Comparison of ENCODE assay signal across 14 cellular contexts in the genomic region with DNA sequence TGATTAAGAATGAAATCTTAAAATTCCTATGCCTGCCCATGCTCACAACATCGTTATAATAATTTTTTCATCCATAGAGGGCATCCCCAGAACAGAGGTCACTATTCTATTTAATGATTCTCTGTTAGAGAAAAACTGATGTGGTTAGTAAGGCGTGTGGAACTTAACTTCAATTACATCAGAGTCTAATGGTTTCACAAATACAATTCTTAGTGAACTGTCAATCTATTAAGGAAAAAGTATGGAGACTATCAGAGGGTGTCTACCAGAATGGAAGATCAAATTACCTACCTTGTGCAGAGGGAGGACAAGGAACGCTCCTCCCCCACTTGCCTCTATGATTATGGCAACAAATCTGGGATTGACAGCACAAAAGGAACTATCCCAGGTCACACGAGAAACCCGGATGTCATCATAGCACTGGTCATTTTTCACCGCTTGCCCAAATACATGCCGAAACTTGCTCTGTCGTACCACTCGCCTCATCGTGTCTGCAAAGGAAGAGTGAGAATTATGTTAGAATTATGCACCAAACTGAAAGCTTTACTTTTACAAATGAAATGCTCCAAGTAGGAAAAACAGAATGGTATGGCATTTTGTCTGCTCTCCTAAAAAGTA. TPM values are rescaled to one million over a fixed set of nuclear protein-coding genes. Genes with fewer than 3 reads are reported as not detected.
DNase-seq lines count a peak whose midpoint lies in the region; ATAC-seq, FAIRE-seq and TF ChIP-seq lines count a peak whose summit lies in the region.
"Had no signal": no experiment of that assay in that cellular context is flagged by ENCODE, and none has a peak within 500 bp of the region (broad histone marks: within the 10 kb centered on the region; RNA-seq: fewer than 3 reads in every experiment).

No MANE protein-coding gene starts in this region.

- TF ChIP-seq POLR2A in K562 (conservative IDR thresholded peaks at IDR 0.05), result no peak

- peak in 1 of 4 experiments; percentile 66 for DNase-seq in K562 (ENCODE audit: extremely low read depth in 1 of 4, low spot score in 3 of 4)
- DNase-seq in left kidney (ENCODE audit: low read depth, low spot score), result peak; percentile 63
- no peak for DNase-seq in Caco-2
- no peak for DNase-seq in activated T-cell treated with anti-CD3 and anti-CD28 coated beads, Interleukin-2, amount 50 U/mL, for 24 hours
- DNase-seq in GM20000 (ENCODE audit: low spot score), result no peak
- DNase-seq in activated naive CD4-positive, alpha-beta T cell treated with anti-CD3 and anti-CD28 coated beads, Interleukin-2, amount 50 U/mL, for 72 hours (ENCODE audit: low spot score in 2 of 2), result no peak
- DNase-seq: activated CD4-positive, alpha-beta T cell treated with anti-CD3 and anti-CD28 coated beads, Interleukin-2, amount 10 ng/mL, durations not matched to agents 7 days and 5 days; activated gamma-delta T cell treated with Interleukin-2 at 50 U/mL for 16 hours; CD8-positive, alpha-beta T cell; NCI-H774; substantia nigra had no signal

- H3K27ac ChIP-seq in HUES64 (ENCODE audit: low read depth, low read length) (peak overlapping the region; percentile 1; the same call in 1 of the 2 replicates), K562 (ENCODE audit: extremely low read depth, low read depth, low read length) (peak overlapping the region; percentile 63), skeletal muscle tissue (ENCODE audit: low read depth, low read length) (peak overlapping the region; percentile 73)

- H3K9me3 Mint-ChIP-seq in Caco-2 (ENCODE audit: unreplicated experiment), result no peaks in the 10 kb centered on the region
- H3K9me3 Mint-ChIP-seq in activated T-cell treated with anti-CD3 and anti-CD28 coated beads, Interleukin-2, amount 50 U/mL, for 24 hours, result no peaks in the 10 kb centered on the region
- no peaks in the 10 kb centered on the region for H3K9me3 Mint-ChIP-seq in activated naive CD4-positive, alpha-beta T cell treated with anti-CD3 and anti-CD28 coated beads, Interleukin-2, amount 50 U/mL, for 72 hours
- H3K9me3 Mint-ChIP-seq: activated CD4-positive, alpha-beta T cell treated with anti-CD3 and anti-CD28 coated beads, Interleukin-2, amount 10 ng/mL, durations not matched to agents 7 days and 5 days; CD8-positive, alpha-beta T cell; dendritic cell treated with granulocyte-macrophage colony-stimulating factor and Interleukin-4, amounts not matched to agents 40 ng/mL and 50 ng/mL, for 4 days had no signal

- no peak overlapping the region for H2AFZ ChIP-seq in K562 (ENCODE audit: low read depth, low read length)

- no TSS peak for BruUV-seq in K562 (replicated peaks; lab: Mats Ljungman, UMichigan)
- no TSS peak for BruUV-seq in Caco-2 (replicated peaks; lab: Mats Ljungman, UMichigan)

- peaks cover 34% of the 10 kb centered on the region for H4K20me1 ChIP-seq in K562 (replicated peaks; ENCODE audit: control insufficient read depth, insufficient read depth, low read length)

- H3K4me2 ChIP-seq in K562 (ENCODE audit: insufficient read depth, low read length), result peak overlapping the region; percentile 66

- H3K27me3 ChIP-seq in HUES64 (ENCODE audit: insufficient read depth, low read length), result no peaks in the 10 kb centered on the region
- H3K27me3 ChIP-seq in K562 (ENCODE audit: control insufficient read depth in 2 of 2, insufficient read depth in 2 of 2, low read length in 2 of 2), result no peaks in the 10 kb centered on the region
- H3K27me3 ChIP-seq in skeletal muscle tissue (ENCODE audit: control insufficient read depth in 3 of 3, insufficient read depth in 3 of 3, low read length in 3 of 3), result no peaks in the 10 kb centered on the region
- no peaks in the 10 kb centered on the region for H3K27me3 ChIP-seq in Caco-2 (replicated peaks; ENCODE audit: control insufficient read depth, insufficient read depth, low read length)

- H3K9ac ChIP-seq in HUES64 (ENCODE audit: low read depth, low read length) (no peak overlapping the region), K562 (ENCODE audit: insufficient read depth in 1 of 2, low read depth in 2 of 2, low read length in 2 of 2) (no peak overlapping the region), skeletal muscle tissue (ENCODE audit: low read depth in 1 of 3, low read length in 3 of 3) (peak overlapping the region in 1 of 3 donors; percentile 4)

- H3K27ac Mint-ChIP-seq in Caco-2 (ENCODE audit: unreplicated experiment), result no peak overlapping the region
- H3K27ac Mint-ChIP-seq in activated T-cell treated with anti-CD3 and anti-CD28 coated beads, Interleukin-2, amount 50 U/mL, for 24 hours, result no peak overlapping the region
- no peak overlapping the region for H3K27ac Mint-ChIP-seq in activated naive CD4-positive, alpha-beta T cell treated with anti-CD3 and anti-CD28 coated beads, Interleukin-2, amount 50 U/mL, for 72 hours
- H3K27ac Mint-ChIP-seq: activated CD4-positive, alpha-beta T cell treated with anti-CD3 and anti-CD28 coated beads, Interleukin-2, amount 10 ng/mL, durations not matched to agents 7 days and 5 days; CD8-positive, alpha-beta T cell had no signal

- peaks cover 88% of the 10 kb centered on the region for H3K79me2 ChIP-seq in K562 (ENCODE audit: control insufficient read depth, insufficient read depth, low read length)

- CTCF ChIA-PET in K562 (lab: Yijun Ruan, JAX; ENCODE audit: low intra/inter-chr PET ratio), result no interaction called here
- CTCF ChIA-PET in Caco-2 (lab: Charles Lee), result no interaction called here

- in situ Hi-C loops in K562 (cut with MboI), result no loop called here

- H3K4me3 ChIP-seq in HUES64 (ENCODE audit: low read length) (no peak overlapping the region), K562 (no peak overlapping the region), skeletal muscle tissue (ENCODE audit: low read length in 3 of 3) (no peak overlapping the region), Caco-2 (ENCODE audit: low read depth, low read length) (no peak overlapping the region)

- peaks cover 41% of the 10 kb centered on the region for H3K4me1 Mint-ChIP-seq in Caco-2 (ENCODE audit: low read depth, unreplicated experiment)
- peaks cover 41% of the 10 kb centered on the region for H3K4me1 Mint-ChIP-seq in activated T-cell treated with anti-CD3 and anti-CD28 coated beads, Interleukin-2, amount 50 U/mL, for 24 hours (ENCODE audit: low read depth)

- no peaks in the 10 kb centered on the region for H3K9me3 ChIP-seq in HUES64 (ENCODE audit: insufficient read depth, low read depth, low read length)
- no peaks in the 10 kb centered on the region for H3K9me3 ChIP-seq in K562 (replicated peaks; ENCODE audit: control insufficient read depth, insufficient read depth, low read depth, low read length)
- H3K9me3 ChIP-seq in skeletal muscle tissue (ENCODE audit: control insufficient read depth in 3 of 3, low read length in 3 of 3), result no peaks in the 10 kb centered on the region
- no peaks in the 10 kb centered on the region for H3K9me3 ChIP-seq in Caco-2

- intact Hi-C loops in K562 (cut with micrococcal nuclease), result loop anchor here (2.0 kb wide), 1 partner anchor 28 kb away; no protein-coding TSS in a partner anchor
- intact Hi-C loops in Caco-2 (cut with micrococcal nuclease; ENCODE audit: unreplicated experiment), result loop anchor here (1.0 kb wide), 1 partner anchor 10 kb away; no protein-coding TSS in a partner anchor

- 88% methylated on average over 8 of the region's 10 CpGs for WGBS in HUES64
- WGBS in K562 (ENCODE audit: insufficient coverage, low coverage, missing lambda C conversion rate), result 33% methylated on average over 10 of the region's 10 CpGs

- H3K4me1 ChIP-seq in HUES64 (ENCODE audit: insufficient read depth, low read length), result peaks cover 38% of the 10 kb centered on the region
- H3K4me1 ChIP-seq in K562 (replicated peaks in 1 of 2; ENCODE audit: control insufficient read depth in 2 of 2, insufficient read depth in 2 of 2, low read length in 2 of 2), result peaks cover 16 to 69% of the 10 kb centered on the region in 2 experiments
- peaks cover 47 to 55% (median 52%) of the 10 kb centered on the region in 3 donors for H3K4me1 ChIP-seq in skeletal muscle tissue (ENCODE audit: control insufficient read depth in 3 of 3, insufficient read depth in 3 of 3, low read length in 3 of 3)
- H3K4me1 ChIP-seq in Caco-2, result peaks cover 26% of the 10 kb centered on the region

- POLR2A ChIA-PET in K562 (lab: Yijun Ruan, JAX), result interaction anchor here (0.6 to 4.2 kb wide), 7 partner anchors 9 to 499 kb away, joined by 3 to 52 read pairs (median 7); no protein-coding TSS in a partner anchor
- POLR2A ChIA-PET in Caco-2 (lab: Charles Lee), result interaction anchor here (0.6 to 1.5 kb wide), 3 partner anchors 8 to 30 kb away, joined by 3 to 11 read pairs (median 4); no protein-coding TSS in a partner anchor

- peak; percentile 65 for FAIRE-seq in K562 (lab: Jason Lieb, UNC)

- no peaks in the 10 kb centered on the region for H3K27me3 Mint-ChIP-seq in Caco-2 (ENCODE audit: insufficient read depth, unreplicated experiment)
- H3K27me3 Mint-ChIP-seq in activated T-cell treated with anti-CD3 and anti-CD28 coated beads, Interleukin-2, amount 50 U/mL, for 24 hours, result no peaks in the 10 kb centered on the region
- H3K27me3 Mint-ChIP-seq: activated CD4-positive, alpha-beta T cell treated with anti-CD3 and anti-CD28 coated beads, Interleukin-2, amount 10 ng/mL, durations not matched to agents 7 days and 5 days; dendritic cell treated with granulocyte-macrophage colony-stimulating factor and Interleukin-4, amounts not matched to agents 40 ng/mL and 50 ng/mL, for 4 days had no signal

- TF ChIP-seq RAD21 in K562 (CRISPR knock-in tag; conservative IDR thresholded peaks at IDR 0.05 in 1 of 2, IDR thresholded peaks at IDR 0.05 in 1 of 2), result no peak

- H3K36me3 ChIP-seq in HUES64 (ENCODE audit: insufficient read depth, low read length) (peaks cover 39% of the 10 kb centered on the region), K562 (ENCODE audit: control insufficient read depth, insufficient read depth, low read length) (peaks cover 73% of the 10 kb centered on the region), skeletal muscle tissue (ENCODE audit: control insufficient read depth in 3 of 3, insufficient read depth in 3 of 3, low read length in 3 of 3) (peaks cover 0 to 18% (median 0%) of the 10 kb centered on the region in 3 donors), Caco-2 (ENCODE audit: control insufficient read depth, insufficient read depth, low read length) (peaks cover 1% of the 10 kb centered on the region; the same call in 1 of the 2 replicates)

- peak; percentile 19 for ATAC-seq in K562
- ATAC-seq in activated naive CD4-positive, alpha-beta T cell treated with anti-CD3 and anti-CD28 coated beads, Interleukin-2, amount 50 U/mL, for 72 hours, result no peak
- ATAC-seq: CD8-positive, alpha-beta T cell had no signal

- TF ChIP-seq EP300 in K562 (IDR thresholded peaks at IDR 0.05; ENCODE audit: low read length), result no peak

- peaks cover 10% of the 10 kb centered on the region for H3K9me1 ChIP-seq in K562 (ENCODE audit: control insufficient read depth, insufficient read depth, low read length)

- no peak overlapping the region for H3K4me3 Mint-ChIP-seq in Caco-2 (ENCODE audit: unreplicated experiment)
- H3K4me3 Mint-ChIP-seq in activated T-cell treated with anti-CD3 and anti-CD28 coated beads, Interleukin-2, amount 50 U/mL, for 24 hours, result no peak overlapping the region
- H3K4me3 Mint-ChIP-seq: activated CD4-positive, alpha-beta T cell treated with anti-CD3 and anti-CD28 coated beads, Interleukin-2, amount 10 ng/mL, durations not matched to agents 7 days and 5 days; CD8-positive, alpha-beta T cell; dendritic cell treated with granulocyte-macrophage colony-stimulating factor and Interleukin-4, amounts not matched to agents 40 ng/mL and 50 ng/mL, for 4 days had no signal

- H3K36me3 Mint-ChIP-seq in Caco-2 (ENCODE audit: insufficient read depth, unreplicated experiment), result peaks cover 63% of the 10 kb centered on the region
- peaks cover 44% of the 10 kb centered on the region for H3K36me3 Mint-ChIP-seq in activated T-cell treated with anti-CD3 and anti-CD28 coated beads, Interleukin-2, amount 50 U/mL, for 24 hours (ENCODE audit: low read depth)
- H3K36me3 Mint-ChIP-seq in activated naive CD4-positive, alpha-beta T cell treated with anti-CD3 and anti-CD28 coated beads, Interleukin-2, amount 50 U/mL, for 72 hours, result peaks cover 12 to 32% of the 10 kb centered on the region in 2 donors

- TF ChIP-seq CTCF in K562 (IDR thresholded peaks at IDR 0.05 in 2 of 3, conservative IDR thresholded peaks at IDR 0.05 in 1 of 3; ENCODE audit: insufficient read depth in 2 of 3, low read depth in 1 of 3, low read length in 3 of 3) (no peak), Caco-2 (IDR thresholded peaks at IDR 0.05; ENCODE audit: insufficient read depth in 1 of 2, low read depth in 1 of 2, low read length in 1 of 2, severe bottlenecking in 1 of 2, unreplicated experiment in 1 of 2) (no peak), GM20000 (IDR thresholded peaks at IDR 0.05; ENCODE audit: extremely low read depth, missing control alignments) (no peak)

RNA-seq across cellular contexts. Expression of gene CORO1C, which starts 30.4 kb away (rescaled TPM):
- 74.6 TPM for polyA plus RNA-seq in HUES64 (2013, experiment 1 of 2)
- polyA plus RNA-seq in HUES64 (2013, experiment 2 of 2), result 80.3 TPM
- total RNA-seq in K562 (2011; cell fraction: chromatin; rRNA removed; ENCODE audit: low replicate concordance), result 275 and 365 TPM in 2 replicates
- total RNA-seq in K562 (2011; cell fraction: nucleolus; rRNA removed), result 109 and 134 TPM in 2 replicates
- 215 and 268 TPM in 2 replicates for total RNA-seq in K562 (2011; cell fraction: nucleoplasm; rRNA removed)
- total RNA-seq in K562 (2014; rRNA removed) (118 and 123 TPM in 2 replicates), K562 (2014; rRNA removed; fragmentation: Illumina TruSeq; extraction: Trizol) (154 and 166 TPM in 2 replicates), K562 (2015; rRNA removed; fragmentation: Illumina TruSeq; extraction: Trizol) (141 and 147 TPM in 2 replicates), K562 (2021) (206 TPM in 2 replicates), skeletal muscle tissue (154 TPM), Caco-2 (2022) (176 and 195 TPM in 2 replicates)
- polyA plus RNA-seq in K562 (2011; rRNA removed) (265 and 280 TPM in 2 replicates), K562 (2014; fragmentation: Illumina TruSeq; extraction: Trizol) (142 and 159 TPM in 2 replicates), K562 (2014; fragmentation: Nextera tagmentation; extraction: Ambion mirVana) (10 to 100 TPM; 55.2 to 68.6 TPM), K562 (2014; rRNA removed) (125 and 150 TPM in 2 replicates)
- 140 and 201 TPM in 2 replicates for polyA plus RNA-seq in K562 (2011; cell fraction: cytosol; rRNA removed)
- 132 and 151 TPM in 2 replicates for polyA plus RNA-seq in K562 (2011; cell fraction: nucleus; rRNA removed)
- 106 and 126 TPM in 2 replicates for polyA plus RNA-seq in K562 (2012)
- 667 and 775 TPM in 2 replicates for polyA minus RNA-seq in K562 (2011; rRNA and poly(A)+ RNA removed)
- 210 and 245 TPM in 2 replicates for polyA minus RNA-seq in K562 (2011; cell fraction: cytosol; rRNA and poly(A)+ RNA removed)
- 85.0 and 160 TPM in 2 replicates for polyA minus RNA-seq in K562 (2011; cell fraction: nucleus; rRNA and poly(A)+ RNA removed)
- 10 to 100 TPM; 61.5 to 87.5 TPM for total RNA-seq in activated naive CD4-positive, alpha-beta T cell treated with anti-CD3 and anti-CD28 coated beads, Interleukin-2, amount 50 U/mL, for 72 hours

Comparison
In these comparisons a context has a peak if more than half of its experiments do, and no peak if none do; other contexts are left out.
1. H3K27ac ChIP-seq: peak in every context shown above with its lines; median percentile 73 in skeletal muscle tissue; 63 in K562; 1 in HUES64.